ENCODE assay signal across 1 cellular context in the genomic region with DNA sequence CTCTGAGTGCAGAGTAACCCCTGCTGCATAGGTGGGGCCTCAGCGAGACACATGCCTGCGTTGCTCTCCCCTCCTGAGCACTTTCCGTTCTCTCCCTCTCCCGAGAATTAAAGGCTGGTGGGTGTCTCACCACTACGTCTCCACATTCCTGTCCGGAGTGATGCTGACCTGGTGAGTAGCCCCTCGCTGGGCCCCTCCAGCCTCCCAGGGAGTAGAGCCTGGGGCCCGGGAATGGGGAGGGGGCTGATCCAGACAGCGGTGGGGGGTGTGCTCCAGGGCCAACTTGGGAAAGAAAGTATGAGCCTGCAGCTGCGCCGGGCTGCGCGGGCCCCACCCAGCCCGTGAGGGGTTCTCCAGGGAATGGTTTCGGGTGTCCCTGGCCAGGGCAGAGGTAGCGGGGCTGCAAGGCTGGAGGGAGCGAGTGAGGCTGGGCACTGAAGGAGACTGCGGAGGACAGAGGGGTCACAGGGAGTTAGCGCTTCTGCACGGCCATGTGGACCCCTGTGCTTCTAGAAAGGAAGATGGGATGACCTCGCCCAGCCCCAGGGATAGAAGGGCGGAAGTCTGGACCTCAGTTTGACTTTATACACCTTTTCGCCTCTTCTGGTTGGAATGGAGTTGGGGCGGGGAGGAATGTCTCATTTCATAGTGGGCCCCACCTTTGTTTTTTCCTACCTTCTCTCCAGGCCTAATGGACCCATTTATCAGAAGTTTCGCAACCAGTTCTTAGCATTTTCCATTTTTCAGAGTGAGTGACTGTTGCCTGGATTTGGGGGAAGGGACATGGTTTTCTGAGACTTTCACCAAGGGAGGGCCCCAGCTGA.
TF ChIP-seq lines count a peak whose summit lies in the region.

No MANE protein-coding gene starts in this region.

TF ChIP-seq in SK-N-SH treated with all-trans-retinoic acid at 6 μM for 48 hours, 23 proteins besides CTCF, POLR2A, EP300 and RAD21 (continued from another document):
- TF ChIP-seq, protein P1, sequence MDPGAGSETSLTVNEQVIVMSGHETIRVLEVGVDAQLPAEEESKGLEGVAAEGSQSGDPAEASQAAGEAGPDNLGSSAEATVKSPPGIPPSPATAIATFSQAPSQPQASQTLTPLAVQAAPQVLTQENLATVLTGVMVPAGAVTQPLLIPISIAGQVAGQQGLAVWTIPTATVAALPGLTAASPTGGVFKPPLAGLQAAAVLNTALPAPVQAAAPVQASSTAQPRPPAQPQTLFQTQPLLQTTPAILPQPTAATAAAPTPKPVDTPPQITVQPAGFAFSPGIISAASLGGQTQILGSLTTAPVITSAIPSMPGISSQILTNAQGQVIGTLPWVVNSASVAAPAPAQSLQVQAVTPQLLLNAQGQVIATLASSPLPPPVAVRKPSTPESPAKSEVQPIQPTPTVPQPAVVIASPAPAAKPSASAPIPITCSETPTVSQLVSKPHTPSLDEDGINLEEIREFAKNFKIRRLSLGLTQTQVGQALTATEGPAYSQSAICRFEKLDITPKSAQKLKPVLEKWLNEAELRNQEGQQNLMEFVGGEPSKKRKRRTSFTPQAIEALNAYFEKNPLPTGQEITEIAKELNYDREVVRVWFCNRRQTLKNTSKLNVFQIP (CRISPR knock-in tag; IDR thresholded peaks at IDR 0.05; ENCODE audit: borderline replicate concordance, low read depth): no peak
- TF ChIP-seq, protein P2, sequence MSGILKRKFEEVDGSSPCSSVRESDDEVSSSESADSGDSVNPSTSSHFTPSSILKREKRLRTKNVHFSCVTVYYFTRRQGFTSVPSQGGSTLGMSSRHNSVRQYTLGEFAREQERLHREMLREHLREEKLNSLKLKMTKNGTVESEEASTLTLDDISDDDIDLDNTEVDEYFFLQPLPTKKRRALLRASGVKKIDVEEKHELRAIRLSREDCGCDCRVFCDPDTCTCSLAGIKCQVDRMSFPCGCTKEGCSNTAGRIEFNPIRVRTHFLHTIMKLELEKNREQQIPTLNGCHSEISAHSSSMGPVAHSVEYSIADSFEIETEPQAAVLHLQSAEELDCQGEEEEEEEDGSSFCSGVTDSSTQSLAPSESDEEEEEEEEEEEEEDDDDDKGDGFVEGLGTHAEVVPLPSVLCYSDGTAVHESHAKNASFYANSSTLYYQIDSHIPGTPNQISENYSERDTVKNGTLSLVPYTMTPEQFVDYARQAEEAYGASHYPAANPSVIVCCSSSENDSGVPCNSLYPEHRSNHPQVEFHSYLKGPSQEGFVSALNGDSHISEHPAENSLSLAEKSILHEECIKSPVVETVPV (CRISPR knock-in tag; IDR thresholded peaks at IDR 0.05): no peak
- no peak for TF ChIP-seq ZC3H10 (CRISPR knock-in tag; IDR thresholded peaks at IDR 0.05)
- no peak for TF ChIP-seq GLIS3 (CRISPR knock-in tag; IDR thresholded peaks at IDR 0.05)
